In genomic region chr11:130178992-130179391, GRCh38 we compare ENCODE assay signal across 20 cellular contexts. TPM values are rescaled to one million over a fixed set of nuclear protein-coding genes. Genes with fewer than 3 reads are reported as not detected.
DNase-seq lines count a peak whose midpoint lies in the region; ATAC-seq and TF ChIP-seq lines count a peak whose summit lies in the region.
"Had no signal": no experiment of that assay in that cellular context is flagged by ENCODE, and none has a peak within 500 bp of the region (broad histone marks: within the 10 kb centered on the region; RNA-seq: fewer than 3 reads in every experiment).

No MANE protein-coding gene starts in this region.

- H3K4me1 ChIP-seq in OCI-LY7 (ENCODE audit: insufficient read depth, low read length, poor library complexity, severe bottlenecking) (peaks cover 88% of the 10 kb centered on the region), hepatocyte (ENCODE audit: insufficient read depth) (peaks cover 37% of the 10 kb centered on the region)

- H3K4me1 Mint-ChIP-seq in stimulated activated memory B cell treated with anti-CD40 and anti-IgM and Interleukin-4, amounts not matched to agents 10 μg/mL and 1 μg/mL and 100 μg/mL, for 72 hours = peaks cover 68% of the 10 kb centered on the region
- H3K4me1 Mint-ChIP-seq: activated CD4-positive, alpha-beta T cell treated with anti-CD3 and anti-CD28 coated beads, Interleukin-2, amount 10 ng/mL, durations not matched to agents 24 days and 14 days; CD4-positive, CD25-positive, alpha-beta regulatory T cell had no signal

- no TSS peak for BruUV-seq in OCI-LY7 (replicated peaks; lab: Mats Ljungman, UMichigan)

- peak overlapping the region; percentile 89 for H3K27ac Mint-ChIP-seq in stimulated activated memory B cell treated with anti-CD40 and anti-IgM and Interleukin-4, amounts not matched to agents 10 μg/mL and 1 μg/mL and 100 μg/mL, for 72 hours
- H3K27ac Mint-ChIP-seq: activated CD4-positive, alpha-beta T cell treated with anti-CD3 and anti-CD28 coated beads, Interleukin-2, amount 10 ng/mL, durations not matched to agents 24 days and 14 days; CD4-positive, CD25-positive, alpha-beta regulatory T cell; effector memory CD8-positive, alpha-beta T cell; HFFc6 had no signal

- no peak for TF ChIP-seq CTCF in OCI-LY7 (conservative IDR thresholded peaks at IDR 0.05; ENCODE audit: low read length)
- TF ChIP-seq CTCF in hepatocyte (IDR thresholded peaks at IDR 0.05; ENCODE audit: poor library complexity) = no peak

- H2AFZ ChIP-seq in OCI-LY7 (ENCODE audit: low read length) (no peak overlapping the region), hepatocyte (no peak overlapping the region)

- peak overlapping the region; percentile 94 for H3K4me2 ChIP-seq in OCI-LY7 (ENCODE audit: low read length)
- no peak overlapping the region for H3K4me2 ChIP-seq in hepatocyte

- DNase-seq in DMS79 (lab: John Stamatoyannopoulos, UW) = peak; percentile 58
- DNase-seq in DMS79 treated with DMSO at 0.1 percent for 48 hours (lab: John Stamatoyannopoulos, UW) = no peak
- DNase-seq in OCI-LY7 (ENCODE audit: low spot score) = no peak
- no peak for DNase-seq in hepatocyte (ENCODE audit: low spot score)
- DNase-seq in MG63 = no peak
- DNase-seq: 8988T; activated CD4-positive, alpha-beta T cell treated with anti-CD3 and anti-CD28 coated beads, Interleukin-2, amount 10 ng/mL, durations not matched to agents 24 days and 14 days; activated naive CD4-positive, alpha-beta T cell treated with anti-CD3 and anti-CD28 coated beads, Interleukin-2, amount 50 U/mL, for 16 hours; brain microvascular endothelial cell; CD4-positive, CD25-positive, alpha-beta regulatory T cell; effector memory CD8-positive, alpha-beta T cell; foreskin fibroblast; HFFc6; Karpas-422; SIG-M5; T-helper 9 cell had no signal

- H3K27me3 ChIP-seq in hepatocyte (no peaks in the 10 kb centered on the region), MG63 (no peaks in the 10 kb centered on the region)
- H3K27me3 ChIP-seq: brain microvascular endothelial cell had no signal

- H3K36me3 ChIP-seq in OCI-LY7 (ENCODE audit: insufficient read depth, low read length) (peaks cover 41% of the 10 kb centered on the region), hepatocyte (replicated peaks; ENCODE audit: insufficient read depth, low read depth) (no peaks in the 10 kb centered on the region), MG63 (no peaks in the 10 kb centered on the region)
- H3K36me3 ChIP-seq: brain microvascular endothelial cell had no signal

- H4K20me1 ChIP-seq in OCI-LY7 (ENCODE audit: insufficient read depth, low read length) (no peaks in the 10 kb centered on the region), hepatocyte (ENCODE audit: insufficient read depth, poor library complexity, severe bottlenecking) (no peaks in the 10 kb centered on the region)

- POLR2A ChIA-PET in OCI-LY7 (lab: Charles Lee) = interaction anchor here (0.7 to 5.9 kb wide), 12 partner anchors 8 to 231 kb away, joined by 3 to 74 read pairs (median 4); partner anchors contain the start of gene PRDM10

- H3K9me3 ChIP-seq in OCI-LY7 (ENCODE audit: low read length) (peaks cover 12% of the 10 kb centered on the region; the same call in 1 of the 2 replicates), hepatocyte (ENCODE audit: low read depth) (no peaks in the 10 kb centered on the region), MG63 (no peaks in the 10 kb centered on the region)

- H3K4me3 Mint-ChIP-seq in stimulated activated memory B cell treated with anti-CD40 and anti-IgM and Interleukin-4, amounts not matched to agents 10 μg/mL and 1 μg/mL and 100 μg/mL, for 72 hours = no peak overlapping the region
- H3K4me3 Mint-ChIP-seq: activated CD4-positive, alpha-beta T cell treated with anti-CD3 and anti-CD28 coated beads, Interleukin-2, amount 10 ng/mL, durations not matched to agents 24 days and 14 days; CD4-positive, CD25-positive, alpha-beta regulatory T cell; effector memory CD8-positive, alpha-beta T cell; HFFc6 had no signal

- H3K4me3 ChIP-seq in OCI-LY7 (ENCODE audit: low read depth, low read length, poor library complexity, severe bottlenecking) = peak overlapping the region; percentile 64
- H3K4me3 ChIP-seq in hepatocyte = no peak overlapping the region
- H3K4me3 ChIP-seq in MG63 = no peak overlapping the region

- H3K79me2 ChIP-seq in OCI-LY7 (ENCODE audit: insufficient read depth, low read depth, low read length) (peaks cover 92% of the 10 kb centered on the region), hepatocyte (peaks cover 67% of the 10 kb centered on the region)

- intact Hi-C loops in OCI-LY7 (cut with micrococcal nuclease; ENCODE audit: unreplicated experiment) = no loop called here

- no peaks in the 10 kb centered on the region for H3K9me2 ChIP-seq in OCI-LY7 (ENCODE audit: insufficient read depth, low read length)
- H3K9me2 ChIP-seq in hepatocyte (replicated peaks; ENCODE audit: insufficient read depth) = no peaks in the 10 kb centered on the region

- CTCF ChIA-PET in OCI-LY7 (lab: Charles Lee; ENCODE audit: unreplicated experiment) = no interaction called here

- H3K36me3 Mint-ChIP-seq in stimulated activated memory B cell treated with anti-CD40 and anti-IgM and Interleukin-4, amounts not matched to agents 10 μg/mL and 1 μg/mL and 100 μg/mL, for 72 hours = peaks cover 12% of the 10 kb centered on the region
- H3K36me3 Mint-ChIP-seq: CD4-positive, CD25-positive, alpha-beta regulatory T cell had no signal

- ATAC-seq in stimulated activated memory B cell treated with anti-CD40 and anti-IgM and Interleukin-4, amounts not matched to agents 10 μg/mL and 1 μg/mL and 100 μg/mL, for 72 hours = no peak
- ATAC-seq in HG02610 (IDR thresholded peaks at IDR 0.05; ENCODE audit: unreplicated experiment) (no peak), HG03520 (IDR thresholded peaks at IDR 0.05; ENCODE audit: unreplicated experiment) (no peak)
- ATAC-seq: effector memory CD8-positive, alpha-beta T cell had no signal

- WGBS in hepatocyte (ENCODE audit: low lambda C conversion rate, missing lambda C conversion rate) = 89% methylated on average over 5 of the region's 5 CpGs

- peaks cover 8% of the 10 kb centered on the region for H3K9me3 Mint-ChIP-seq in stimulated activated memory B cell treated with anti-CD40 and anti-IgM and Interleukin-4, amounts not matched to agents 10 μg/mL and 1 μg/mL and 100 μg/mL, for 72 hours

- H3K27ac ChIP-seq in OCI-LY7 (ENCODE audit: low read depth, low read length, poor library complexity, severe bottlenecking) (peak overlapping the region; percentile 99), hepatocyte (peak overlapping the region; percentile 89)
- H3K27ac ChIP-seq: brain microvascular endothelial cell, HL-60 had no signal

- H3K27me3 Mint-ChIP-seq in stimulated activated memory B cell treated with anti-CD40 and anti-IgM and Interleukin-4, amounts not matched to agents 10 μg/mL and 1 μg/mL and 100 μg/mL, for 72 hours = no peaks in the 10 kb centered on the region
- H3K27me3 Mint-ChIP-seq: CD4-positive, CD25-positive, alpha-beta regulatory T cell had no signal

RNA-seq across cellular contexts. Expression of gene ST14, which starts 19.4 kb away (rescaled TPM):
- total RNA-seq in OCI-LY7 (2014; rRNA removed; shearing (Covaris generic)) = 110 and 135 TPM in 2 replicates
- total RNA-seq in OCI-LY7 (2022) = 98.0 and 109 TPM in 2 replicates
- total RNA-seq in hepatocyte = 80.8 and 85.2 TPM in 2 replicates
- 81.4 and 93.3 TPM in 2 replicates for polyA plus RNA-seq in hepatocyte
- not detected in 2 replicates for total RNA-seq in MG63 (2014; rRNA removed; shearing (Covaris generic); ENCODE audit: low replicate concordance)
- total RNA-seq: activated CD4-positive, alpha-beta T cell treated with anti-CD3 and anti-CD28 coated beads, Interleukin-2, amount 10 ng/mL, durations not matched to agents 24 days and 14 days; CD4-positive, CD25-positive, alpha-beta regulatory T cell; HFFc6 had no signal

Comparison
In these comparisons a context has a peak if more than half of its experiments do, and no peak if none do; other contexts are left out.
1. RNA of gene ST14, which starts 19.4 kb away (total RNA-seq): 98.0 to 135 TPM in OCI-LY7 and 80.8 to 85.2 TPM in hepatocyte; not detected in MG63; every median in the first group is over 10 times any median in the second.